2 cellular contexts compared by ENCODE assay signal in the genomic region with DNA sequence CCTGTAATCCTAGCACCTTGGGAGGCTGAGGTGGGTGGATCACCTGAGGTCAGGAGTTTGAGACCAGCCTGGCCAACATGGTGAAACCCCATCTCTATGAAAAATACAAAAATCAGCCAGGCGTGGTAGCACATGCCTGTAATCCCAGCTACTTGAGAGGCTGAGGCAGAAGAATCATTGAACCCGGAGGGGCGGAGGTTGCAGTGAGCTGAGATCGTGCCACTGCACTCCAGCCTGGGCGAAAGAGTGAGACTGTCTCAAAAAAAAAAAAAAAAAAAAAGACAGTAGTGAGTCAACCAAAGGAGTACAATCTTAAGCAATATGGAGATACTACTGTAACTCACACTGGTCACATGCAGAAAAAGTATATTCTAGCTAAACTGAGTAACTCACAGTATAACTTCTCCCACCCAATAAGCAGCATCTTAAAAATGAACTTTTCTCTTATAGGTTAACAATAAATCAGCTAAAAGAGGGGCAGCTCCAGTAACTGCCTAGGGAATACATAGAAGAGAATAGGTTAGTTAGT. TPM values are rescaled to one million over a fixed set of nuclear protein-coding genes. Genes with fewer than 3 reads are reported as not detected.
"Had no signal": no experiment of that assay in that cellular context is flagged by ENCODE, and none has a peak within 500 bp of the region (broad histone marks: within the 10 kb centered on the region; RNA-seq: fewer than 3 reads in every experiment).

No MANE protein-coding gene starts in this region.

RNA-seq across cellular contexts. Expression of a gene that starts 36.0 kb away (rescaled TPM):
- total RNA-seq: endodermal cell had no signal
- polyA plus RNA-seq: neural cell had no signal
